Comparison of ENCODE assay signal across 8 cellular contexts in the genomic region with DNA sequence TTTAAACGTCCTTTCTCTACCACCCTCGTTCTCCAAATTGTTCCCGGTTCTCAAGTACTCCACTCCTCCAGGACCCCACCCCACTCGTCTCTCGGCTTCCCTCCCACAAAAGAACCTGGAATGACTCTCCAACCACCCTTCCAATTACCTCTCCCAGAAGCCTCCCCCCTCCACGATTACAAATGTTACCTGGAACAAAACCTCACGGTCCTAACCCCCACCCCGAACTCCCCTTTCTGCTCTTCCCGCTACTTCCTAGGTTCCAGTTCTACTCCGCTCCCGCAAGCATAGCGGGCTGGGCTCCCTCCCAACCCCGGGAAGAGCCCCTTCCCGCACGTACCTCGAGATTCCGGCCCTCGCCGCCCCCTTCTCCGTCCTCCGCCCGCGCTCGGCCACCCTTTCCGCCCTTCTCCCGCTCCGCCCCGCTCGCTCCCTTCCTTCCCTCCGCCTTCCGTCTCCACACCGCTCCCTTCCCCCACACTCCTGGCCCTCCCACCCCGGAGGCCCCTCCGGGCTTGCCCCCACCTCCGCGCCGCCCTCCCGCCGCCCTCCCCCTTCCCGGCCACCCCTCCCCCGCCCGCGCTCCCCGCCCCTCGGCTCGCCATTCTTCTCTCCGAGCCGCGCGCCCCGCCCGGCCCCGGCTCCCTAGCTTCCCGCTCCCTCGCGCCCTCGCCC. TPM values are rescaled to one million over a fixed set of nuclear protein-coding genes. Genes with fewer than 3 reads are reported as not detected.
DNase-seq lines count a peak whose midpoint lies in the region; ATAC-seq and TF ChIP-seq lines count a peak whose summit lies in the region.

No MANE protein-coding gene starts in this region.

- H3K4me1 ChIP-seq in Caco-2 (peaks cover 14% of the 10 kb centered on the region; the same call in 1 of the 2 replicates), SJCRH30 (no peaks in the 10 kb centered on the region), thoracic aorta (ENCODE audit: control insufficient read depth in 1 of 2, low read depth in 2 of 2) (peaks cover 8 to 26% of the 10 kb centered on the region in 2 donors)

- H3K4me3 ChIP-seq in Caco-2 (ENCODE audit: low read depth, low read length), result peak overlapping the region; percentile 54
- peak overlapping the region; percentile 83 for H3K4me3 ChIP-seq in SJCRH30
- H3K4me3 ChIP-seq in thoracic aorta, result peak overlapping the region; percentile 96

- H3K27me3 Mint-ChIP-seq in Caco-2 (ENCODE audit: insufficient read depth, unreplicated experiment) (no peaks in the 10 kb centered on the region), IgD-negative memory B cell (no peaks in the 10 kb centered on the region), osteocyte (ENCODE audit: unreplicated experiment) (no peaks in the 10 kb centered on the region)
- H3K27me3 Mint-ChIP-seq in activated naive CD4-positive, alpha-beta T cell treated with anti-CD3 and anti-CD28 coated beads, Interleukin-2, amount 10 ng/mL, durations not matched to agents 7 days and 5 days, result no peaks in the 10 kb centered on the region

- peaks cover 5% of the 10 kb centered on the region for H3K4me1 Mint-ChIP-seq in Caco-2 (ENCODE audit: low read depth, unreplicated experiment)
- peaks cover 32 to 44% (median 37%) of the 10 kb centered on the region in 3 donors for H3K4me1 Mint-ChIP-seq in IgD-negative memory B cell
- peaks cover 60% of the 10 kb centered on the region for H3K4me1 Mint-ChIP-seq in activated naive CD4-positive, alpha-beta T cell treated with anti-CD3 and anti-CD28 coated beads, Interleukin-2, amount 10 ng/mL, durations not matched to agents 7 days and 5 days
- peaks cover 45% of the 10 kb centered on the region for H3K4me1 Mint-ChIP-seq in osteocyte (ENCODE audit: unreplicated experiment)

- no TSS peak for BruUV-seq in Caco-2 (replicated peaks; lab: Mats Ljungman, UMichigan)

- H3K36me3 Mint-ChIP-seq in Caco-2 (ENCODE audit: insufficient read depth, unreplicated experiment) (peaks cover 71% of the 10 kb centered on the region), IgD-negative memory B cell (no peaks in the 10 kb centered on the region), osteocyte (ENCODE audit: unreplicated experiment) (peaks cover 2% of the 10 kb centered on the region)
- peaks cover 24% of the 10 kb centered on the region for H3K36me3 Mint-ChIP-seq in activated naive CD4-positive, alpha-beta T cell treated with anti-CD3 and anti-CD28 coated beads, Interleukin-2, amount 10 ng/mL, durations not matched to agents 7 days and 5 days

- ATAC-seq in GM21526 (IDR thresholded peaks at IDR 0.05; ENCODE audit: low FRiP score, unreplicated experiment) (peak; percentile 32), thoracic aorta (ENCODE audit: insufficient number of reproducible peaks, low FRiP score, low read depth) (peak; percentile 66)

- POLR2A ChIA-PET in Caco-2 (lab: Charles Lee), result interaction anchor here (0.6 to 1.2 kb wide), 3 partner anchors 55 to 158 kb away, joined by 3 to 21 read pairs (median 10); a partner anchor contains a TSS

- CTCF ChIA-PET in Caco-2 (lab: Charles Lee), result interaction anchor here (0.5 to 1.8 kb wide), 3 partner anchors 61 to 284 kb away, joined by 4 read pairs; no protein-coding TSS in a partner anchor
- CTCF ChIA-PET in activated naive CD4-positive, alpha-beta T cell treated with anti-CD3 and anti-CD28 coated beads, Interleukin-2, amount 10 ng/mL, durations not matched to agents 7 days and 5 days (lab: Charles Lee), result interaction anchor here (1.6 kb wide), 1 partner anchor 285 kb away, joined by 4 read pairs; no protein-coding TSS in a partner anchor

- H3K27ac Mint-ChIP-seq in Caco-2 (ENCODE audit: unreplicated experiment) (peak overlapping the region; percentile 92), IgD-negative memory B cell (peak overlapping the region; percentile 88 to 99 (median 95)), osteocyte (ENCODE audit: unreplicated experiment) (peak overlapping the region; percentile 94)
- peak overlapping the region; percentile 84 for H3K27ac Mint-ChIP-seq in activated naive CD4-positive, alpha-beta T cell treated with anti-CD3 and anti-CD28 coated beads, Interleukin-2, amount 10 ng/mL, durations not matched to agents 7 days and 5 days

- H3K36me3 ChIP-seq in Caco-2 (ENCODE audit: control insufficient read depth, insufficient read depth, low read length), result no peaks in the 10 kb centered on the region; the same call in 1 of the 2 replicates
- H3K36me3 ChIP-seq in SJCRH30, result peaks cover 4% of the 10 kb centered on the region; the same call in 1 of the 2 replicates
- peaks cover 4% of the 10 kb centered on the region for H3K36me3 ChIP-seq in thoracic aorta

- peak; percentile 93 to 95 for DNase-seq in Caco-2
- peak; percentile 77 to 81 for DNase-seq in SJCRH30
- peak; percentile 85 for DNase-seq in activated naive CD4-positive, alpha-beta T cell treated with anti-CD3 and anti-CD28 coated beads, Interleukin-2, amount 10 ng/mL, durations not matched to agents 7 days and 5 days
- DNase-seq in globus pallidus (ENCODE audit: low spot score), result peak; percentile 43
- DNase-seq in osteocyte (ENCODE audit: extremely low spot score, unreplicated experiment), result peak; percentile 91
- peak; percentile 27 for DNase-seq in thoracic aorta (ENCODE audit: low spot score)

- H3K9me3 Mint-ChIP-seq in Caco-2 (ENCODE audit: unreplicated experiment) (no peaks in the 10 kb centered on the region), IgD-negative memory B cell (no peaks in the 10 kb centered on the region), osteocyte (ENCODE audit: unreplicated experiment) (no peaks in the 10 kb centered on the region)
- no peaks in the 10 kb centered on the region for H3K9me3 Mint-ChIP-seq in activated naive CD4-positive, alpha-beta T cell treated with anti-CD3 and anti-CD28 coated beads, Interleukin-2, amount 10 ng/mL, durations not matched to agents 7 days and 5 days

- peak overlapping the region; percentile 96 for H3K4me3 Mint-ChIP-seq in Caco-2 (ENCODE audit: unreplicated experiment)
- H3K4me3 Mint-ChIP-seq in IgD-negative memory B cell, result peak overlapping the region; percentile 86 to 98 (median 95)
- peak overlapping the region; percentile 95 for H3K4me3 Mint-ChIP-seq in activated naive CD4-positive, alpha-beta T cell treated with anti-CD3 and anti-CD28 coated beads, Interleukin-2, amount 10 ng/mL, durations not matched to agents 7 days and 5 days
- H3K4me3 Mint-ChIP-seq in osteocyte (ENCODE audit: unreplicated experiment), result peak overlapping the region; percentile 97

- H3K9me3 ChIP-seq in Caco-2 (no peaks in the 10 kb centered on the region), SJCRH30 (replicated peaks) (no peaks in the 10 kb centered on the region), thoracic aorta (no peaks in the 10 kb centered on the region)

- H3K27me3 ChIP-seq in Caco-2 (replicated peaks; ENCODE audit: control insufficient read depth, insufficient read depth, low read length), result no peaks in the 10 kb centered on the region
- no peaks in the 10 kb centered on the region for H3K27me3 ChIP-seq in SJCRH30
- H3K27me3 ChIP-seq in thoracic aorta (replicated peaks; ENCODE audit: insufficient read depth), result no peaks in the 10 kb centered on the region

- intact Hi-C loops in Caco-2 (cut with micrococcal nuclease; ENCODE audit: unreplicated experiment), result no loop called here

- no peak for TF ChIP-seq CTCF in Caco-2 (IDR thresholded peaks at IDR 0.05; ENCODE audit: insufficient read depth in 1 of 2, low read depth in 1 of 2, low read length in 1 of 2, severe bottlenecking in 1 of 2, unreplicated experiment in 1 of 2)
- TF ChIP-seq CTCF in osteocyte (IDR thresholded peaks at IDR 0.05), result no peak
- no peak for TF ChIP-seq CTCF in thoracic aorta (IDR thresholded peaks at IDR 0.05)

- H3K27ac ChIP-seq in SJCRH30 (peak overlapping the region; percentile 83), thoracic aorta (peak overlapping the region; percentile 77 to 90)

RNA-seq across cellular contexts. Expression of a gene that starts 0.5 kb away (rescaled TPM):
- total RNA-seq in Caco-2 (2022) (119 and 124 TPM in 2 replicates), osteocyte (88.0 and 91.7 TPM in 2 replicates), thoracic aorta (10 to 100 TPM; 63.7 to 99.5 TPM)
- 184 TPM for polyA plus RNA-seq in IgD-negative memory B cell
- total RNA-seq in SJCRH30 (2014; rRNA removed; shearing (Covaris generic)), result 38.2 and 42.3 TPM in 2 replicates

RNA-seq across cellular contexts. Expression of a gene that starts 0.6 kb away (rescaled TPM):
- total RNA-seq in Caco-2 (2022) (124 and 126 TPM in 2 replicates), osteocyte (41.6 and 41.8 TPM in 2 replicates), thoracic aorta (10 to 100 TPM; 44.5 to 59.7 TPM)
- polyA plus RNA-seq in IgD-negative memory B cell, result 55.0 TPM
- total RNA-seq in SJCRH30 (2014; rRNA removed; shearing (Covaris generic)), result 23.8 and 31.4 TPM in 2 replicates

RNA-seq across cellular contexts. Expression of a gene that starts 26.4 kb away (rescaled TPM):
- total RNA-seq in Caco-2 (2022) (8.3 TPM in 2 replicates), osteocyte (0.89 and 1.6 TPM in 2 replicates), thoracic aorta (1 to 10 TPM; 1.8 to 2.7 TPM)
- 0.09 TPM for polyA plus RNA-seq in IgD-negative memory B cell
- 0.08 and 0.25 TPM in 2 replicates for total RNA-seq in SJCRH30 (2014; rRNA removed; shearing (Covaris generic))

RNA-seq across cellular contexts. Expression of a gene that starts 55.1 kb away (rescaled TPM):
- 50.6 and 51.8 TPM in 2 replicates for total RNA-seq in Caco-2 (2022)
- polyA plus RNA-seq in IgD-negative memory B cell, result 3.8 TPM
- 12.5 and 14.0 TPM in 2 replicates for total RNA-seq in SJCRH30 (2014; rRNA removed; shearing (Covaris generic))
- 39.6 and 45.6 TPM in 2 replicates for total RNA-seq in osteocyte
- 10 to 100 TPM; 39.4 to 65.5 TPM for total RNA-seq in thoracic aorta

Comparison
In these comparisons a context has a peak if more than half of its experiments do, and no peak if none do; other contexts are left out.
1. Peak in every context shown above with its lines: DNase-seq, ATAC-seq, H3K4me3 ChIP-seq and H3K27ac ChIP-seq.
2. DNase-seq: peak in every context shown above with its lines; median percentile 94 in Caco-2; 91 in osteocyte; 85 in activated naive CD4-positive, alpha-beta T cell treated with anti-CD3 and anti-CD28 coated beads, Interleukin-2, amount 10 ng/mL, durations not matched to agents 7 days and 5 days; 79 in SJCRH30; 43 in globus pallidus; 27 in thoracic aorta.